10 cellular contexts compared by ENCODE assay signal in genomic region chr9:97813072-97813471, GRCh38. TPM values are rescaled to one million over a fixed set of nuclear protein-coding genes. Genes with fewer than 3 reads are reported as not detected.
"Had no signal": no experiment of that assay in that cellular context is flagged by ENCODE, and none has a peak within 500 bp of the region (broad histone marks: within the 10 kb centered on the region; RNA-seq: fewer than 3 reads in every experiment).

No MANE protein-coding gene starts in this region.

- ATAC-seq: HepG2 had no signal

- DNase-seq: IMR-90, KBM-7, KG1 had no signal

- H3K9ac ChIP-seq: KMS-11 had no signal

- H3K4me2 ChIP-seq: KMS-11 had no signal

- FAIRE-seq: HepG2, HTR-8/SVneo had no signal

- H3K27ac ChIP-seq: HL-60, KMS-11 had no signal

RNA-seq across cellular contexts. Expression of gene FOXE1, which starts 40.0 kb away (rescaled TPM):
- total RNA-seq: HepG2, HT-29, HT1080 had no signal
- polyA plus RNA-seq: HepG2, IgD-negative memory B cell had no signal
